In the genomic region with DNA sequence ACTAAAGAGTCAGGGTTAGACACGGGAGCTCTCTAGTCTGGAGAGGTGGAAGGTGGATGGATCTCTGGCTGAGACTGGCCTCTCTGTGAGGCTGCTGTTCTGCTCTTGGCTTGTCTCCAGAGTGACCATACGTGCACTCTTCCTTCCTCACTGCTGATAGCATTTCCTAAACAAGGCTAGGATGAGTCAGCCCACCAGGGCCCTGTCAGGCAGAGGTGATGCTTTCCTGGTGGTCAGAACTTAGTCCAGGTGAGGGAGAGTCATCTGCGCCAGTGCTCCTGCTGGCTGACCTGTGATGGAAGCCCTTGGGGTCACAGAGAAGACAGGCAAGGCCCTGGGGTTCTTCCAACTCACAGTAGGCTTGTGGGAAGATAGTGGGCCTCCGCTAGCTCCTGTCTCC, we compare ENCODE assay signal across 1 cellular context.
A peak's percentile ranks its signal among the peaks of the same experiment; 100 is the strongest.
TF ChIP-seq lines count a peak whose summit lies in the region.

No MANE protein-coding gene starts in this region.

TF ChIP-seq in endothelial cell of umbilical vein, 7 proteins besides CTCF, POLR2A, EP300 and RAD21:
- TF ChIP-seq MYC (IDR thresholded peaks at IDR 0.05; ENCODE audit: low read depth, low read length) (no peak), FOS (IDR thresholded peaks at IDR 0.05; ENCODE audit: borderline replicate concordance, insufficient read depth, low read length) (peak; percentile 73), EZH2 (IDR thresholded peaks at IDR 0.05; ENCODE audit: borderline replicate concordance, low read depth, low read length, severe bottlenecking) (no peak), POLR2AphosphoS5 (IDR thresholded peaks at IDR 0.05; ENCODE audit: insufficient read depth, low read depth, low read length) (peak; percentile 66), JUN (IDR thresholded peaks at IDR 0.05; ENCODE audit: borderline replicate concordance, insufficient read depth, insufficient read length, low read depth) (peak; percentile 36)
- TF ChIP-seq, protein P1, sequence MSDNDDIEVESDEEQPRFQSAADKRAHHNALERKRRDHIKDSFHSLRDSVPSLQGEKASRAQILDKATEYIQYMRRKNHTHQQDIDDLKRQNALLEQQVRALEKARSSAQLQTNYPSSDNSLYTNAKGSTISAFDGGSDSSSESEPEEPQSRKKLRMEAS (IDR thresholded peaks at IDR 0.05; ENCODE audit: insufficient read depth, insufficient read length) = no peak
TF ChIP-seq in endothelial cell of umbilical vein: peak in this region for 3.
